1 cellular context compared by ENCODE assay signal in genomic region chr11:65859812-65860277, GRCh38.
TF ChIP-seq lines count a peak whose summit lies in the region.

No MANE protein-coding gene starts in this region.

TF ChIP-seq in GM12878, 131 proteins besides CTCF, POLR2A, EP300 and RAD21:
- TF ChIP-seq MLLT1 (IDR thresholded peaks at IDR 0.05): peak; percentile 90
- peak; percentile 66 for TF ChIP-seq ATF7 (IDR thresholded peaks at IDR 0.05; ENCODE audit: low read depth)
- peak; percentile 47 for TF ChIP-seq ZNF687 (IDR thresholded peaks at IDR 0.05)
- peak; percentile 31 for TF ChIP-seq SKIL (IDR thresholded peaks at IDR 0.05; ENCODE audit: low read depth, poor library complexity, severe bottlenecking)
- 0 out of 2 replicates have a peak, but pooled peaks have one; percentile 29 for TF ChIP-seq ZBED1 (IDR thresholded peaks at IDR 0.05; ENCODE audit: borderline replicate concordance)
- 0 out of 2 replicates have a peak, but pooled peaks have one; percentile 58 for TF ChIP-seq BMI1 (IDR thresholded peaks at IDR 0.05; ENCODE audit: borderline replicate concordance)
- peak; percentile 87 for TF ChIP-seq SMAD1 (IDR thresholded peaks at IDR 0.05; ENCODE audit: low read depth, partially characterized antibody)
- TF ChIP-seq ZNF274 (IDR thresholded peaks at IDR 0.05; ENCODE audit: insufficient read depth, insufficient read length): no peak
- no peak for TF ChIP-seq SREBF1 (IDR thresholded peaks at IDR 0.05; ENCODE audit: low read length)
- no peak for TF ChIP-seq SUZ12 (IDR thresholded peaks at IDR 0.05; ENCODE audit: unreplicated experiment)
- no peak for TF ChIP-seq JUND (IDR thresholded peaks at IDR 0.05; ENCODE audit: low read depth, low read length)
- peak; percentile 94; the same call in 1 of the 2 replicates for TF ChIP-seq NBN (IDR thresholded peaks at IDR 0.05)
- TF ChIP-seq LARP7 (IDR thresholded peaks at IDR 0.05): peak; percentile 69; the same call in 1 of the 2 replicates
- 0 out of 2 replicates have a peak, but pooled peaks have one; percentile 5 for TF ChIP-seq SMC3 (IDR thresholded peaks at IDR 0.05; ENCODE audit: borderline replicate concordance, low read length)
- peak; percentile 67 for TF ChIP-seq RAD51 (IDR thresholded peaks at IDR 0.05)
- TF ChIP-seq TARDBP (IDR thresholded peaks at IDR 0.05; ENCODE audit: borderline replicate concordance): 0 out of 2 replicates have a peak, but pooled peaks have one; percentile 20
- TF ChIP-seq IKZF2 (IDR thresholded peaks at IDR 0.05): peak in 1 of 2 experiments; percentile 64; a peak in 1 of 4 replicates
- TF ChIP-seq HDGF (IDR thresholded peaks at IDR 0.05): peak; percentile 78; the same call in 1 of the 2 replicates
- peak; percentile 87 for TF ChIP-seq POLR2AphosphoS5 (IDR thresholded peaks at IDR 0.05; ENCODE audit: low read length)
- peak; percentile 58 for TF ChIP-seq MEF2B (IDR thresholded peaks at IDR 0.05; ENCODE audit: partially characterized antibody, poor library complexity, severe bottlenecking)
- no peak for TF ChIP-seq USF1 (IDR thresholded peaks at IDR 0.05; ENCODE audit: borderline replicate concordance, extremely low read length, insufficient read depth, low read depth, low read length)
- TF ChIP-seq ESRRA (IDR thresholded peaks at IDR 0.05; ENCODE audit: low read length): no peak
- 0 out of 4 replicates have a peak, but pooled peaks of 1 of the 2 experiments have one; percentile 1 for TF ChIP-seq BHLHE40 (IDR thresholded peaks at IDR 0.05; ENCODE audit: borderline replicate concordance in 1 of 2, low read depth in 2 of 2, low read length in 1 of 2)
- TF ChIP-seq BCLAF1 (IDR thresholded peaks at IDR 0.05): 0 out of 2 replicates have a peak, but pooled peaks have one; percentile 3
- TF ChIP-seq ETV6 (conservative IDR thresholded peaks at IDR 0.05 in 1 of 2, IDR thresholded peaks at IDR 0.05 in 1 of 2; ENCODE audit: borderline replicate concordance in 1 of 2, low read depth in 1 of 2): 0 out of 4 replicates have a peak, but pooled peaks of 1 of the 2 experiments have one; percentile 13
- TF ChIP-seq MTA2 (IDR thresholded peaks at IDR 0.05; ENCODE audit: low read depth): peak; percentile 48
- no peak for TF ChIP-seq CUX1 (IDR thresholded peaks at IDR 0.05; ENCODE audit: insufficient replicate concordance, low read depth, low read length)
- TF ChIP-seq NKRF (conservative IDR thresholded peaks at IDR 0.05): peak; percentile 43
- peak; percentile 2; the same call in 1 of the 2 replicates for TF ChIP-seq EED (IDR thresholded peaks at IDR 0.05; ENCODE audit: low read depth)
